Comparison of ENCODE assay signal across 26 cellular contexts in the genomic region with DNA sequence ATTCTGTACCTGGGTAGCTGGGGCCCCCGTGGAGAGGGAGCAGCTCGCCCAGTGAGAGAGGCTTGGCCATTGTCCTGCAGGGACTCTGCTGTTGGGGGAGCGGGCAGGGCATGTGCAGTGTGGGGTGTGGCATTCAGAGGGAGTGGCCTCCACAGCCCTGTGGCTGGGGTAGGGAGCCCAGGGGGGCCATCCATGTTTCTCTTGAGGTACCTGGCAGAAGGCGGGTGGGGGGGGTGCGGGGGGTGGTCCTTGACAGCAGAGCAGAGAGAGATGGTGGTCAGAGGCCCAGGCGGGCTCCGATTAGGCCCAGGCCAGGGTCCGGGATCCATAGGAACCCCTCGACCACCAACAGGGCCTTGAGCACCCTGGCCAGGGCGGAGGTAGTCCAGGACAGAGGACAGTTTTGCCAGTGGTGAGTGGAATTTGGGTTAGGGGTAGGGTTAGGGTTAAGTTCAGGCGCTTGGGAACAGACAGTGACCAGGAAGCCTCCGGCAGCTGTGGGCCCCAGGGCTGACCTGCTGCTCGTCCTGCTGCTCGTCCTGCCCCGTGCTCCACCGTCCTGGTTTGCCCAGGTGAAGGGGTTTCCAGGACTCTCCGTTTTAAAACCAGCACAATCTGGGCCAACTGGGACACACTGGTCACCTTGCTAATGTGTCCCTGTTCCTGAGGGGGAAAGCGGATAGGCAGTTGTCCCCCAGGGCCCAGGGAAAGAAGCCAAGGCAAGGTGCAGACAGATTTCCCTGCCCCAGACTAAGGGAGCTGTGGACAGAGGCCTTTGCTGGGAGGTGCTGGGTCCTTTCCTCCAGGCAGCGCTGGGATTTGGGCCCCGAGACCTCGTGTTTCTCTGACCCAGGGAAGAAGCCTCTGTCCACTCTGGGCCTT. TPM values are rescaled to one million over a fixed set of nuclear protein-coding genes. Genes with fewer than 3 reads are reported as not detected.
A peak's percentile ranks its signal among the peaks of the same experiment; 100 is the strongest.
DNase-seq lines count a peak whose midpoint lies in the region; ATAC-seq and TF ChIP-seq lines count a peak whose summit lies in the region.
"Had no signal": no experiment of that assay in that cellular context is flagged by ENCODE, and none has a peak within 500 bp of the region (broad histone marks: within the 10 kb centered on the region; RNA-seq: fewer than 3 reads in every experiment).

No MANE protein-coding gene starts in this region.

- no peak overlapping the region for H3K9ac ChIP-seq in neural progenitor cell

- no peak overlapping the region for H3K4me3 ChIP-seq in neural progenitor cell
- no peak overlapping the region for H3K4me3 ChIP-seq in effector memory CD4-positive, alpha-beta T cell (ENCODE audit: insufficient read depth, low read depth, low read length, poor library complexity, severe bottlenecking)
- H3K4me3 ChIP-seq: breast epithelium, colonic mucosa, esophagus squamous epithelium, gastroesophageal sphincter, ovary, SK-N-MC had no signal

- H3K36me3 Mint-ChIP-seq in natural killer cell treated with Interleukin-12 subunit alpha and Interleukin-12 subunit beta and Interleukin-15 and Interleukin-18, amount 100 ng/mL, for 72 hours, result peaks cover 4% of the 10 kb centered on the region
- no peaks in the 10 kb centered on the region for H3K36me3 Mint-ChIP-seq in natural killer cell
- H3K36me3 Mint-ChIP-seq in glutamatergic neuron (ENCODE audit: unreplicated experiment), result peaks cover 3% of the 10 kb centered on the region
- no peaks in the 10 kb centered on the region for H3K36me3 Mint-ChIP-seq in neural progenitor cell

- intact Hi-C loops in natural killer cell (cut with micrococcal nuclease), result no loop called here

- H3K27me3 ChIP-seq in neural progenitor cell, result no peaks in the 10 kb centered on the region
- H3K27me3 ChIP-seq in effector memory CD4-positive, alpha-beta T cell (replicated peaks; ENCODE audit: control insufficient read depth, insufficient read depth, low read length, poor library complexity, severe bottlenecking), result no peaks in the 10 kb centered on the region
- H3K27me3 ChIP-seq: colonic mucosa, ovary had no signal

- peak overlapping the region; percentile 45 for H3K4me2 ChIP-seq in neural progenitor cell

- H3K27ac ChIP-seq in neural progenitor cell, result no peak overlapping the region
- H3K27ac ChIP-seq in effector memory CD4-positive, alpha-beta T cell (ENCODE audit: insufficient read depth, low read length, poor library complexity, severe bottlenecking), result no peak overlapping the region
- H3K27ac ChIP-seq: breast epithelium, colonic mucosa, esophagus squamous epithelium, gastroesophageal sphincter, ovary, SK-N-MC had no signal

- peak; percentile 40 for DNase-seq in natural killer cell treated with Interleukin-12 subunit alpha and Interleukin-12 subunit beta and Interleukin-15 and Interleukin-18, amount 100 ng/mL, for 72 hours (ENCODE audit: low spot score)
- DNase-seq in natural killer cell, result no peak
- peak; percentile 13 for DNase-seq in glutamatergic neuron
- no peak for DNase-seq in neural progenitor cell (ENCODE audit: low spot score)
- no peak for DNase-seq in effector memory CD4-positive, alpha-beta T cell
- no peak for DNase-seq in NCI-H82 (lab: John Stamatoyannopoulos, UW)
- DNase-seq: activated CD4-positive, alpha-beta T cell treated with anti-CD3 and anti-CD28 coated beads, Interleukin-2, amount 50 U/mL, for 4 hours; activated CD8-positive, alpha-beta memory T cell treated with anti-CD3 and anti-CD28 coated beads, Interleukin-2, amount 50 U/mL, for 48 hours; colonic mucosa; esophagus squamous epithelium; HCEC 1CT; IMR-90; NCI-H1092 treated with DMSO at 0.1 percent for 48 hours; NCI-H187 treated with DMSO at 0.1 percent for 48 hours; NCI-H526 treated with DMSO at 0.1 percent for 48 hours; stimulated activated CD4-positive, alpha-beta T cell treated with anti-CD3 and anti-CD28 coated beads, Interleukin-4, amount 100 ng/mL, for 4 hours; stimulated activated naive CD4-positive, alpha-beta T cell treated with Interleukin-2 at 50 U/mL for 16 hours had no signal

- peaks cover 36% of the 10 kb centered on the region for H3K4me1 ChIP-seq in neural progenitor cell
- H3K4me1 ChIP-seq in effector memory CD4-positive, alpha-beta T cell (ENCODE audit: control insufficient read depth, insufficient read depth, low read length, poor library complexity, severe bottlenecking), result no peaks in the 10 kb centered on the region
- H3K4me1 ChIP-seq: breast epithelium, colonic mucosa, esophagus squamous epithelium, gastroesophageal sphincter had no signal

- no peak overlapping the region for H3K27ac Mint-ChIP-seq in natural killer cell treated with Interleukin-12 subunit alpha and Interleukin-12 subunit beta and Interleukin-15 and Interleukin-18, amount 100 ng/mL, for 72 hours
- H3K27ac Mint-ChIP-seq in natural killer cell (no peak overlapping the region), glutamatergic neuron (ENCODE audit: unreplicated experiment) (no peak overlapping the region), neural progenitor cell (peak overlapping the region; percentile 40)
- H3K27ac Mint-ChIP-seq: memory B cell; T-helper 2 cell treated with Interferon-gamma antibody and Interleukin-4, amounts not matched to agents 5 μg/mL and 100 μg/mL, for 36 hours had no signal

- no peak overlapping the region for H3K4me3 Mint-ChIP-seq in natural killer cell treated with Interleukin-12 subunit alpha and Interleukin-12 subunit beta and Interleukin-15 and Interleukin-18, amount 100 ng/mL, for 72 hours
- H3K4me3 Mint-ChIP-seq in natural killer cell (no peak overlapping the region), glutamatergic neuron (ENCODE audit: unreplicated experiment) (no peak overlapping the region), neural progenitor cell (no peak overlapping the region)
- H3K4me3 Mint-ChIP-seq: memory B cell; T-helper 2 cell treated with Interferon-gamma antibody and Interleukin-4, amounts not matched to agents 5 μg/mL and 100 μg/mL, for 36 hours had no signal

- H4K20me1 ChIP-seq in neural progenitor cell (ENCODE audit: low read depth), result no peaks in the 10 kb centered on the region

- no peaks in the 10 kb centered on the region for H3K79me2 ChIP-seq in neural progenitor cell (ENCODE audit: low read depth)

- peaks cover 2% of the 10 kb centered on the region for H3K9me3 Mint-ChIP-seq in natural killer cell treated with Interleukin-12 subunit alpha and Interleukin-12 subunit beta and Interleukin-15 and Interleukin-18, amount 100 ng/mL, for 72 hours
- H3K9me3 Mint-ChIP-seq in natural killer cell (peaks cover 0 to 2% of the 10 kb centered on the region in 2 donors), glutamatergic neuron (ENCODE audit: unreplicated experiment) (peaks cover 8% of the 10 kb centered on the region), neural progenitor cell (peaks cover 6% of the 10 kb centered on the region)

- H3K4me1 Mint-ChIP-seq in natural killer cell treated with Interleukin-12 subunit alpha and Interleukin-12 subunit beta and Interleukin-15 and Interleukin-18, amount 100 ng/mL, for 72 hours (ENCODE audit: low read depth in 2 of 2), result peaks cover 0 to 5% of the 10 kb centered on the region in 2 donors
- H3K4me1 Mint-ChIP-seq in natural killer cell, result peaks cover 0 to 5% of the 10 kb centered on the region in 2 donors
- H3K4me1 Mint-ChIP-seq in glutamatergic neuron (ENCODE audit: low read depth, unreplicated experiment), result peaks cover 20% of the 10 kb centered on the region
- peaks cover 39% of the 10 kb centered on the region for H3K4me1 Mint-ChIP-seq in neural progenitor cell

- H3F3A ChIP-seq in neural progenitor cell (ENCODE audit: low read depth), result peaks cover 25% of the 10 kb centered on the region

- no peak overlapping the region for H2AFZ ChIP-seq in neural progenitor cell (replicated peaks)

- ATAC-seq in natural killer cell treated with Interleukin-12 subunit alpha and Interleukin-12 subunit beta and Interleukin-15 and Interleukin-18, amount 100 ng/mL, for 72 hours, result no peak
- no peak for ATAC-seq in natural killer cell
- no peak for ATAC-seq in HG03520 (IDR thresholded peaks at IDR 0.05; ENCODE audit: unreplicated experiment)
- ATAC-seq: gastroesophageal sphincter had no signal

- no peak for TF ChIP-seq CTCF in natural killer cell (IDR thresholded peaks at IDR 0.05)
- TF ChIP-seq CTCF in glutamatergic neuron (IDR thresholded peaks at IDR 0.05; ENCODE audit: partially characterized antibody, unreplicated experiment), result no peak
- TF ChIP-seq CTCF in neural progenitor cell (IDR thresholded peaks at IDR 0.05), result no peak

- no peaks in the 10 kb centered on the region for H3K36me3 ChIP-seq in neural progenitor cell
- no peaks in the 10 kb centered on the region for H3K36me3 ChIP-seq in effector memory CD4-positive, alpha-beta T cell (ENCODE audit: control insufficient read depth, insufficient read depth, low read length)
- H3K36me3 ChIP-seq: breast epithelium, colonic mucosa, esophagus squamous epithelium, gastroesophageal sphincter, ovary had no signal

- H3K9me3 ChIP-seq in neural progenitor cell (ENCODE audit: low read depth), result no peaks in the 10 kb centered on the region
- no peaks in the 10 kb centered on the region for H3K9me3 ChIP-seq in effector memory CD4-positive, alpha-beta T cell (ENCODE audit: control insufficient read depth, low read length)
- H3K9me3 ChIP-seq: breast epithelium, colonic mucosa, esophagus squamous epithelium, gastroesophageal sphincter, ovary had no signal

- H3K27me3 Mint-ChIP-seq in natural killer cell treated with Interleukin-12 subunit alpha and Interleukin-12 subunit beta and Interleukin-15 and Interleukin-18, amount 100 ng/mL, for 72 hours, result peaks cover 6 to 8% of the 10 kb centered on the region in 2 donors
- peaks cover 8 to 13% of the 10 kb centered on the region in 2 donors for H3K27me3 Mint-ChIP-seq in natural killer cell (ENCODE audit: low read depth in 2 of 2)
- peaks cover 9% of the 10 kb centered on the region for H3K27me3 Mint-ChIP-seq in glutamatergic neuron (ENCODE audit: unreplicated experiment)
- peaks cover 19% of the 10 kb centered on the region for H3K27me3 Mint-ChIP-seq in neural progenitor cell (ENCODE audit: insufficient read depth, low read depth)

RNA-seq across cellular contexts. Expression of a gene that starts 24.8 kb away (rescaled TPM):
- total RNA-seq in natural killer cell treated with Interleukin-12 subunit alpha and Interleukin-12 subunit beta and Interleukin-15 and Interleukin-18, amount 100 ng/mL, for 72 hours, result not detected
- not detected for total RNA-seq in natural killer cell
- total RNA-seq in glutamatergic neuron (ENCODE audit: unreplicated experiment), result 159 TPM
- total RNA-seq in neural progenitor cell (ENCODE audit: low replicate concordance), result 1.2 and 1.5 TPM in 2 replicates
- total RNA-seq: esophagus squamous epithelium, IMR-90, kidney epithelial cell, RPMI7951 had no signal

RNA-seq across cellular contexts. Expression of a gene that starts 32.1 kb away (rescaled TPM):
- total RNA-seq in natural killer cell treated with Interleukin-12 subunit alpha and Interleukin-12 subunit beta and Interleukin-15 and Interleukin-18, amount 100 ng/mL, for 72 hours, result not detected
- total RNA-seq in natural killer cell (not detected), glutamatergic neuron (ENCODE audit: unreplicated experiment) (not detected), neural progenitor cell (ENCODE audit: low replicate concordance) (not detected in 2 replicates)
- total RNA-seq: breast epithelium, colonic mucosa, esophagus squamous epithelium, gastroesophageal sphincter, IMR-90, kidney epithelial cell, ovary, RPMI7951 had no signal

RNA-seq across cellular contexts. Expression of a gene that starts 55.2 kb away (rescaled TPM):
- not detected for total RNA-seq in natural killer cell treated with Interleukin-12 subunit alpha and Interleukin-12 subunit beta and Interleukin-15 and Interleukin-18, amount 100 ng/mL, for 72 hours
- not detected for total RNA-seq in natural killer cell
- total RNA-seq in glutamatergic neuron (ENCODE audit: unreplicated experiment), result not detected
- total RNA-seq in neural progenitor cell (ENCODE audit: low replicate concordance), result 0.99 TPM in 1 of 2 replicates, not detected in the other
- total RNA-seq: colonic mucosa, esophagus squamous epithelium, IMR-90, kidney epithelial cell had no signal

RNA-seq across cellular contexts. Expression of a gene that starts 59.6 kb away (rescaled TPM):
- under 1 TPM; 0.12 to 0.20 TPM for total RNA-seq in natural killer cell treated with Interleukin-12 subunit alpha and Interleukin-12 subunit beta and Interleukin-15 and Interleukin-18, amount 100 ng/mL, for 72 hours
- 1 to 10 TPM; 1.2 to 2.2 (median 1.4) TPM for total RNA-seq in natural killer cell
- total RNA-seq in glutamatergic neuron (ENCODE audit: unreplicated experiment), result 2.9 TPM
- 1.3 and 3.3 TPM in 2 replicates for total RNA-seq in neural progenitor cell (ENCODE audit: low replicate concordance)

Comparison
In these comparisons a context has a peak if more than half of its experiments do, and no peak if none do; other contexts are left out.
1. DNase-seq: peak in natural killer cell treated with Interleukin-12 subunit alpha and Interleukin-12 subunit beta and Interleukin-15 and Interleukin-18, amount 100 ng/mL, for 72 hours (single experiment) and glutamatergic neuron (single experiment); none in natural killer cell (single experiment), neural progenitor cell (single experiment), effector memory CD4-positive, alpha-beta T cell (0 of 3) and NCI-H82 (single experiment).
2. RNA of a gene that starts 24.8 kb away (total RNA-seq): 159 TPM in glutamatergic neuron (single experiment); 1.2 to 1.5 TPM in neural progenitor cell, not detected in natural killer cell treated with Interleukin-12 subunit alpha and Interleukin-12 subunit beta and Interleukin-15 and Interleukin-18, amount 100 ng/mL, for 72 hours and not detected in natural killer cell; every median in the first group is over 10 times any median in the second.